9 cellular contexts compared by ENCODE assay signal in the genomic region with DNA sequence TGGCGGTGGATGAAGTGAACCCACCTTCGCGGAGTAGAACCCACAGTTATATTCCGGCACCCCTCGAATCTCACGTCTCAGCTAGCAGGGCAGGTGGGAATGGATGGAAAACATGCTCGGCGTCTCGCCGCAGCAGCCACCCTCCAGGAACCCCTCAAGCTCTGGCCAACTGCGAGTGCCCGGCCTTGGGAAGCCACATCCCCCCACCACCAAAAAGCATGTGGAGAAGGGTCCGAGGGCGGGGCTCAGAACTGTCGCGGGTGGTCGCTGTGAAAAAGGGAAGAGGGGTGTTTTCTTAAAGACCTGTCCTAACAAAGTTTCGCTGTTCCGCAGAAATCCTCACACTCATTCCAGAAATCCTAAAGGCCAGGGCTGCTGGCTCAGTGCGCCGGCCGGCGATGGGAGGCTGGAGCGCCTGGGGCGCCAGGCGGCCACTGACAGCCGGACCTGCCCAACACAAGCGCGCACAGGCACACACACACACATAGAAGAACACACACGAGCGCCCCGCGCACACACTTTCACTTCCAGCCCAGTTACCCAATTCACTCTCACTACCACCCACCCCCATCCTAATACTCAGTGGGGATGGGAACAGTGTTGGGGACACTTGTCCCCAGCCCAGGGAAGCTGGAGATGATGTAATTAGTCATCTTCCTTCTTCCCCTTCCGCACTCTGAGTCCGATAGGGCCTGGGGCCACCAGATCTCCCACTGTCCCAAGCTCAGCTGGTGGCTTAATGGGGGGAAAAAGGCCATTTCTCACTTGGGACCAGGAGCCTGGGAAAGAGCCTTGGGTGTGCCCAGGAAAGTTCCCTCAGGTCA. TPM values are rescaled to one million over a fixed set of nuclear protein-coding genes. Genes with fewer than 3 reads are reported as not detected.
DNase-seq lines count a peak whose midpoint lies in the region; TF ChIP-seq lines count a peak whose summit lies in the region.
"Had no signal": no experiment of that assay in that cellular context is flagged by ENCODE, and none has a peak within 500 bp of the region (broad histone marks: within the 10 kb centered on the region; RNA-seq: fewer than 3 reads in every experiment).

No MANE protein-coding gene starts in this region.

- H2AFZ ChIP-seq in OCI-LY3 (ENCODE audit: low read depth, low read length) (peak overlapping the region; percentile 14; the same call in 1 of the 2 replicates), neuronal stem cell (ENCODE audit: low read length) (peak overlapping the region; percentile 55)

- peak; percentile 11 for DNase-seq in NCI-H1092 treated with DMSO at 0.1 percent for 48 hours (lab: John Stamatoyannopoulos, UW)
- DNase-seq in NCI-H1092 (lab: John Stamatoyannopoulos, UW), result no peak
- DNase-seq in endodermal cell, result peak; percentile 71
- peak; percentile 23 for DNase-seq in neuronal stem cell (ENCODE audit: low spot score)
- no peak for DNase-seq in activated effector memory CD4-positive, alpha-beta T cell treated with Interleukin-2 at 50 U/mL for 16 hours
- DNase-seq in activated CD4-positive, alpha-beta T cell treated with anti-CD3 and anti-CD28 coated beads for 48 hours, result no peak
- no peak for DNase-seq in NCI-H69 (lab: John Stamatoyannopoulos, UW)

- H3K27ac ChIP-seq in OCI-LY3 (ENCODE audit: low read length), result peak overlapping the region; percentile 86
- no peak overlapping the region for H3K27ac ChIP-seq in endodermal cell (ENCODE audit: low read depth, low read length)
- H3K27ac ChIP-seq in neuronal stem cell (replicated peaks; ENCODE audit: low read length), result no peak overlapping the region
- H3K27ac ChIP-seq: C4-2B had no signal

- H3K4me1 ChIP-seq in OCI-LY3 (ENCODE audit: low read length) (peaks cover 46% of the 10 kb centered on the region), endodermal cell (ENCODE audit: control insufficient read depth, insufficient read depth, low read length) (peaks cover 12% of the 10 kb centered on the region), neuronal stem cell (ENCODE audit: control insufficient read depth in 2 of 2, insufficient read depth in 1 of 2, low read depth in 1 of 2, low read length in 2 of 2) (peaks cover 20 to 26% of the 10 kb centered on the region in 2 donors)

- H2BK15ac ChIP-seq in neuronal stem cell (ENCODE audit: low read length), result no peak overlapping the region

- H3K14ac ChIP-seq in neuronal stem cell (ENCODE audit: low read length), result no peak overlapping the region

- H2BK120ac ChIP-seq in neuronal stem cell (ENCODE audit: low read depth, low read length), result no peak overlapping the region

- 6 to 12% methylated on average over 7 to 35 of the region's 35 CpGs for WGBS in endodermal cell (ENCODE audit: insufficient coverage in 1 of 2, insufficient read length in 1 of 2), 2 experiments
- no CpG with 5 or more reads among the region's 35 CpGs for WGBS in neuronal stem cell (ENCODE audit: extremely low coverage in 2 of 2, insufficient read length in 2 of 2, insufficient replicate concordance in 1 of 2), 2 donors

- H3K36me3 ChIP-seq in OCI-LY3 (replicated peaks; ENCODE audit: low read depth, low read length), result peaks cover 15% of the 10 kb centered on the region
- H3K36me3 ChIP-seq in endodermal cell (ENCODE audit: control insufficient read depth, insufficient read depth, low read length), result no peaks in the 10 kb centered on the region
- H3K36me3 ChIP-seq in neuronal stem cell (replicated peaks in 1 of 2; ENCODE audit: control insufficient read depth in 2 of 2, insufficient read depth in 2 of 2, low read length in 2 of 2), result peaks cover 0 to 11% of the 10 kb centered on the region in 2 donors

- no peaks in the 10 kb centered on the region for H3K79me1 ChIP-seq in neuronal stem cell (ENCODE audit: low read depth, low read length)

- no peak overlapping the region for H3K18ac ChIP-seq in neuronal stem cell (ENCODE audit: low read length)

- no peak overlapping the region for H3K23ac ChIP-seq in neuronal stem cell (ENCODE audit: low read depth, low read length, poor library complexity)

- H3K4ac ChIP-seq in neuronal stem cell (ENCODE audit: low read length), result no peak overlapping the region

- no peak overlapping the region for H2BK5ac ChIP-seq in neuronal stem cell (ENCODE audit: low read length)

- H3K79me2 ChIP-seq in OCI-LY3 (ENCODE audit: low read length), result peaks cover 68% of the 10 kb centered on the region

- peaks cover 28% of the 10 kb centered on the region for H3K4me1 Mint-ChIP-seq in endodermal cell

- peak overlapping the region; percentile 76 for H2AK5ac ChIP-seq in neuronal stem cell (ENCODE audit: low read depth, low read length)

- H3K4me2 ChIP-seq in OCI-LY3 (ENCODE audit: low read length), result peak overlapping the region; percentile 88
- H3K4me2 ChIP-seq in neuronal stem cell (ENCODE audit: insufficient read depth, low read length, poor library complexity, severe bottlenecking), result peak overlapping the region; percentile 27

- TF ChIP-seq CTCF in OCI-LY3 (IDR thresholded peaks at IDR 0.05; ENCODE audit: low read depth, low read length) (no peak), endodermal cell (conservative IDR thresholded peaks at IDR 0.05) (no peak)

- H2BK12ac ChIP-seq in neuronal stem cell (ENCODE audit: low read length), result no peak overlapping the region

- H3K9ac ChIP-seq in OCI-LY3 (ENCODE audit: low read length) (peak overlapping the region; percentile 83), endodermal cell (ENCODE audit: extremely low read depth, low read length, poor library complexity, severe bottlenecking) (no peak overlapping the region), neuronal stem cell (ENCODE audit: low read depth, low read length, poor library complexity) (no peak overlapping the region)

- no peaks in the 10 kb centered on the region for H3K36me3 Mint-ChIP-seq in endodermal cell (ENCODE audit: low read depth)

- H4K91ac ChIP-seq in neuronal stem cell (ENCODE audit: low read depth, low read length, poor library complexity), result no peak overlapping the region

- H3K27me3 ChIP-seq in OCI-LY3 (ENCODE audit: low read depth, low read length) (no peaks in the 10 kb centered on the region), endodermal cell (ENCODE audit: control insufficient read depth, insufficient read depth, low read length, poor library complexity, severe bottlenecking) (peaks cover 96% of the 10 kb centered on the region), neuronal stem cell (ENCODE audit: control insufficient read depth in 3 of 3, insufficient read depth in 3 of 3, low read depth in 1 of 3, low read length in 3 of 3) (peaks cover 0 to 57% (median 27%) of the 10 kb centered on the region in 3 experiments)

- H3K4me3 Mint-ChIP-seq in endodermal cell, result peak overlapping the region; percentile 35

- peaks cover 99% of the 10 kb centered on the region for H3K27me3 Mint-ChIP-seq in endodermal cell (ENCODE audit: insufficient read depth)

- no peaks in the 10 kb centered on the region; the same call in 1 of the 2 replicates for H3K9me3 ChIP-seq in OCI-LY3 (ENCODE audit: insufficient read depth, low read length)
- H3K9me3 ChIP-seq in endodermal cell (ENCODE audit: control insufficient read depth, low read length), result no peaks in the 10 kb centered on the region
- peaks cover 0 to 2% of the 10 kb centered on the region in 2 donors for H3K9me3 ChIP-seq in neuronal stem cell (replicated peaks in 1 of 2; ENCODE audit: control insufficient read depth in 2 of 2, insufficient read depth in 1 of 2, low read depth in 1 of 2, low read length in 2 of 2)

- H3K27ac Mint-ChIP-seq in endodermal cell, result no peak overlapping the region

- no peaks in the 10 kb centered on the region for H4K20me1 ChIP-seq in OCI-LY3 (ENCODE audit: insufficient read depth, low read length)

- H3K4me3 ChIP-seq in OCI-LY3 (ENCODE audit: low read length) (peak overlapping the region; percentile 95), endodermal cell (ENCODE audit: low read length) (no peak overlapping the region), neuronal stem cell (ENCODE audit: low read length in 2 of 2) (peak overlapping the region; percentile 47 to 88)

- H4K8ac ChIP-seq in neuronal stem cell (ENCODE audit: low read depth, low read length), result peak overlapping the region; percentile 85

- no peaks in the 10 kb centered on the region for H3K9me3 Mint-ChIP-seq in endodermal cell

RNA-seq across cellular contexts. Expression of a gene that starts 2.0 kb away (rescaled TPM):
- total RNA-seq in endodermal cell, result under 1 TPM in 1 of 2 donors, not detected in 1; 0.24 TPM
- polyA plus RNA-seq in endodermal cell (2013, experiment 1 of 2), result 8.6 TPM
- polyA plus RNA-seq in endodermal cell (2013, experiment 2 of 2), result 7.0 TPM
- polyA plus RNA-seq in neuronal stem cell (2013, experiment 1 of 2), result 0.79 TPM
- polyA plus RNA-seq in neuronal stem cell (2013, experiment 2 of 2), result 0.83 TPM

Comparison
In these comparisons a context has a peak if more than half of its experiments do, and no peak if none do; other contexts are left out.
1. DNase-seq: peak in NCI-H1092 treated with DMSO at 0.1 percent for 48 hours (single experiment), endodermal cell (single experiment) and neuronal stem cell (single experiment); none in NCI-H1092 (single experiment), activated effector memory CD4-positive, alpha-beta T cell treated with Interleukin-2 at 50 U/mL for 16 hours (single experiment), activated CD4-positive, alpha-beta T cell treated with anti-CD3 and anti-CD28 coated beads for 48 hours (single experiment) and NCI-H69 (single experiment).